In genomic region chr3:76566211-76566534, GRCh38 we compare ENCODE assay signal across 19 cellular contexts.
DNase-seq lines count a peak whose midpoint lies in the region; TF ChIP-seq lines count a peak whose summit lies in the region.
"Had no signal": no experiment of that assay in that cellular context is flagged by ENCODE, and none has a peak within 500 bp of the region (broad histone marks: within the 10 kb centered on the region; RNA-seq: fewer than 3 reads in every experiment).

No MANE protein-coding gene starts in this region.

- H3K27me3 ChIP-seq in BLaER1 treated with 17β-estradiol and CSF1 and Interleukin-3, amounts not matched to agents 10 nM and 100 nM, result no peaks in the 10 kb centered on the region
- H3K27me3 ChIP-seq: MG63, SJCRH30 had no signal

- H3K4me2 ChIP-seq in BLaER1 treated with 17β-estradiol and CSF1 and Interleukin-3, amounts not matched to agents 10 nM and 100 nM, result peak overlapping the region; percentile 0 to 64 (median 25); a peak in 12 of 22 replicates
- H3K4me2 ChIP-seq: A549 had no signal

- peaks cover 0 to 10% (median 0%) of the 10 kb centered on the region in 11 experiments; a peak in 3 of 22 replicates for H3K36me3 ChIP-seq in BLaER1 treated with 17β-estradiol and CSF1 and Interleukin-3, amounts not matched to agents 10 nM and 100 nM
- H3K36me3 ChIP-seq: MG63, SJCRH30 had no signal

- H3K9me3 ChIP-seq in BLaER1 treated with 17β-estradiol and CSF1 and Interleukin-3, amounts not matched to agents 10 nM and 100 nM (replicated peaks in 1 of 11), result peaks cover 0 to 86% (median 44%) of the 10 kb centered on the region in 11 experiments; a peak in 17 of 22 replicates
- H3K9me3 ChIP-seq: MG63, SJCRH30 had no signal

- no peak overlapping the region for H3K9ac ChIP-seq in BLaER1 treated with 17β-estradiol and CSF1 and Interleukin-3, amounts not matched to agents 10 nM and 100 nM

- no peaks in the 10 kb centered on the region for H4K20me1 ChIP-seq in BLaER1 treated with 17β-estradiol and CSF1 and Interleukin-3, amounts not matched to agents 10 nM and 100 nM

- no peak for TF ChIP-seq CTCF in choroid plexus epithelial cell (conservative IDR thresholded peaks at IDR 0.05; ENCODE audit: low read depth, low read length)

- peaks cover 11 to 60% (median 29%) of the 10 kb centered on the region in 10 experiments; a peak in 17 of 20 replicates for H3K4me1 ChIP-seq in BLaER1 treated with 17β-estradiol and CSF1 and Interleukin-3, amounts not matched to agents 10 nM and 100 nM
- H3K4me1 ChIP-seq: A549 had no signal

- H3K27ac ChIP-seq in BLaER1 treated with 17β-estradiol and CSF1 and Interleukin-3, amounts not matched to agents 10 nM and 100 nM, result peak overlapping the region in 9 of 11 experiments; percentile 15 to 55 (median 38); a peak in 12 of 22 replicates
- H3K27ac ChIP-seq: A549, SJCRH30 had no signal

- peak overlapping the region in 2 of 10 experiments; percentile 13 to 21; a peak in 2 of 20 replicates for H3K4me3 ChIP-seq in BLaER1 treated with 17β-estradiol and CSF1 and Interleukin-3, amounts not matched to agents 10 nM and 100 nM
- H3K4me3 ChIP-seq in choroid plexus epithelial cell (ENCODE audit: low read depth, low read length), result no peak overlapping the region
- H3K4me3 ChIP-seq: A549, MG63, SJCRH30 had no signal

- DNase-seq in NCI-H1417 (lab: John Stamatoyannopoulos, UW) (peak in 2 of 3 experiments; percentile 31 to 56), NCI-H1417 treated with DMSO at 0.1 percent for 48 hours (lab: John Stamatoyannopoulos, UW) (no peak), NCI-H2171 (lab: John Stamatoyannopoulos, UW) (peak; percentile 36), choroid plexus epithelial cell (ENCODE audit: low read depth) (peak; percentile 6), NCI-H82 treated with DMSO at 0.1 percent for 48 hours (lab: John Stamatoyannopoulos, UW; ENCODE audit: unreplicated experiment) (no peak), COLO829 (ENCODE audit: low spot score) (no peak)
- no peak for DNase-seq in activated T-cell treated with anti-CD3 and anti-CD28 coated beads, Interleukin-2, amount 50 U/mL, for 1 hour
- DNase-seq: COR-L47, DMS79 treated with DMSO at 0.1 percent for 48 hours, Karpas-422, MG63, NCI-H1092 treated with DMSO at 0.1 percent for 48 hours, NCI-H1694 treated with DMSO at 0.1 percent for 48 hours, NCI-H524, OCI-M1, SJCRH30, T-helper 17 cell had no signal

Comparison
In these comparisons a context has a peak if more than half of its experiments do, and no peak if none do; other contexts are left out.
1. DNase-seq: peak in NCI-H1417 (2 of 3), NCI-H2171 (single experiment) and choroid plexus epithelial cell (single experiment); none in NCI-H1417 treated with DMSO at 0.1 percent for 48 hours (single experiment), activated T-cell treated with anti-CD3 and anti-CD28 coated beads, Interleukin-2, amount 50 U/mL, for 1 hour (single experiment), NCI-H82 treated with DMSO at 0.1 percent for 48 hours (single experiment) and COLO829 (single experiment).